9 cellular contexts compared by ENCODE assay signal in the genomic region with DNA sequence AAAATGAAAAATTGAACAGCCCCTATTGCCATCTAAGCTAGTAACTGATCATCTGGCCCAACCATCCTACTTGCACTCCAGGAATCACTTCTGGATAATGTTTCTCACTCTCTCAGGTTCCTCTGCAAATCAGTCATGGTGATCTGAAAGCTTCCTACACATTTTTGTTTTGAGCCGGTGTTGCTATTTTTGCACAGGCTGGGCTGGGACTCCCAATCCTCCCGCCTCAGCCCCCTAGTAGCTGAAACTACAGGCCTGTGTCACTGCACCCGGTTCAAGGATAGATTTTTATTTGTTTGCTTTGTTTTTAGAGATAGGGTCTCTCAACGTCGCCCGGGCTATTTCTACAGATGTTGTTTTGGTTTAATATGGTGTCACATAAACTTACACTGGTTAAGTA. TPM values are rescaled to one million over a fixed set of nuclear protein-coding genes. Genes with fewer than 3 reads are reported as not detected.
DNase-seq lines count a peak whose midpoint lies in the region; ATAC-seq and TF ChIP-seq lines count a peak whose summit lies in the region.
"Had no signal": no experiment of that assay in that cellular context is flagged by ENCODE, and none has a peak within 500 bp of the region (broad histone marks: within the 10 kb centered on the region; RNA-seq: fewer than 3 reads in every experiment).

No MANE protein-coding gene starts in this region.

- no peaks in the 10 kb centered on the region for H3K36me3 ChIP-seq in CD8-positive, alpha-beta memory T cell (ENCODE audit: insufficient read depth, low read length)
- H3K36me3 ChIP-seq in OCI-LY3 (replicated peaks; ENCODE audit: low read depth, low read length) (no peaks in the 10 kb centered on the region), WERI-Rb-1 (no peaks in the 10 kb centered on the region)

- TF ChIP-seq CTCF in OCI-LY3 (IDR thresholded peaks at IDR 0.05; ENCODE audit: low read depth, low read length): no peak
- no peak for TF ChIP-seq CTCF in WERI-Rb-1 (IDR thresholded peaks at IDR 0.05; ENCODE audit: low read depth, low read length)

- H2AFZ ChIP-seq in OCI-LY3 (ENCODE audit: low read depth, low read length): peak overlapping the region; percentile 70

- peaks cover 14% of the 10 kb centered on the region for H3K4me1 ChIP-seq in CD8-positive, alpha-beta memory T cell (ENCODE audit: insufficient read depth, low read length)
- H3K4me1 ChIP-seq in OCI-LY3 (ENCODE audit: low read length): peaks cover 25% of the 10 kb centered on the region

- peak overlapping the region; percentile 53 to 91 (median 86) for H3K27ac Mint-ChIP-seq in CD8-positive, alpha-beta memory T cell
- H3K27ac Mint-ChIP-seq in memory B cell: peak overlapping the region; percentile 100

- CTCF ChIA-PET in CD8-positive, alpha-beta memory T cell (lab: Charles Lee): interaction anchor here (1.2 to 2.6 kb wide), 3 partner anchors 13 to 376 kb away, joined by 3 to 14 read pairs (median 7); partner anchors contain the start of gene IVNS1ABP

- no peaks in the 10 kb centered on the region for H3K9me3 Mint-ChIP-seq in CD8-positive, alpha-beta memory T cell
- no peaks in the 10 kb centered on the region for H3K9me3 Mint-ChIP-seq in memory B cell

- ATAC-seq in GM21529 (IDR thresholded peaks at IDR 0.05; ENCODE audit: unreplicated experiment) (peak; percentile 35), memory B cell (ENCODE audit: low read depth) (no peak)

- H3K4me3 Mint-ChIP-seq in CD8-positive, alpha-beta memory T cell: peak overlapping the region; percentile 68 to 82 (median 78)
- peak overlapping the region; percentile 80 for H3K4me3 Mint-ChIP-seq in memory B cell

- H3K27me3 ChIP-seq in CD8-positive, alpha-beta memory T cell (ENCODE audit: insufficient read depth, low read length, poor library complexity, severe bottlenecking): no peaks in the 10 kb centered on the region
- no peaks in the 10 kb centered on the region for H3K27me3 ChIP-seq in OCI-LY3 (ENCODE audit: low read depth, low read length)
- H3K27me3 ChIP-seq in WERI-Rb-1 (ENCODE audit: insufficient read depth, low read depth, severe bottlenecking): no peaks in the 10 kb centered on the region

- H3K79me2 ChIP-seq in OCI-LY3 (ENCODE audit: low read length): no peaks in the 10 kb centered on the region

- no peak for DNase-seq in CD8-positive, alpha-beta memory T cell
- DNase-seq in memory B cell (ENCODE audit: low spot score in 2 of 2): no peak
- no peak for DNase-seq in WERI-Rb-1
- DNase-seq in putamen (ENCODE audit: low spot score): no peak
- no peak for DNase-seq in NCI-H146 treated with DMSO at 0.1 percent for 48 hours (lab: John Stamatoyannopoulos, UW; ENCODE audit: unreplicated experiment)
- no peak for DNase-seq in foreskin melanocyte
- DNase-seq: EL had no signal

- peak overlapping the region; percentile 72 for H3K9ac ChIP-seq in OCI-LY3 (ENCODE audit: low read length)

- H4K20me1 ChIP-seq in OCI-LY3 (ENCODE audit: insufficient read depth, low read length): no peaks in the 10 kb centered on the region

- peaks cover 2 to 17% (median 4%) of the 10 kb centered on the region in 3 donors for H3K36me3 Mint-ChIP-seq in CD8-positive, alpha-beta memory T cell
- no peaks in the 10 kb centered on the region for H3K36me3 Mint-ChIP-seq in memory B cell

- peak overlapping the region; percentile 88 for H3K4me2 ChIP-seq in OCI-LY3 (ENCODE audit: low read length)

- POLR2A ChIA-PET in CD8-positive, alpha-beta memory T cell (lab: Charles Lee): interaction anchor here (0.7 to 1.8 kb wide), 3 partner anchors 16 to 447 kb away, joined by 4 to 8 read pairs (median 4); partner anchors contain the start of gene IVNS1ABP

- H3K27ac ChIP-seq in CD8-positive, alpha-beta memory T cell (ENCODE audit: low read depth, low read length): no peak overlapping the region
- peak overlapping the region; percentile 83 for H3K27ac ChIP-seq in OCI-LY3 (ENCODE audit: low read length)
- H3K27ac ChIP-seq in WERI-Rb-1: no peak overlapping the region

- peaks cover 12 to 22% (median 17%) of the 10 kb centered on the region in 3 donors for H3K4me1 Mint-ChIP-seq in CD8-positive, alpha-beta memory T cell
- H3K4me1 Mint-ChIP-seq in memory B cell: peaks cover 11% of the 10 kb centered on the region

- H3K27me3 Mint-ChIP-seq in CD8-positive, alpha-beta memory T cell: peaks cover 10 to 39% of the 10 kb centered on the region in 2 donors
- H3K27me3 Mint-ChIP-seq in memory B cell: peaks cover 1% of the 10 kb centered on the region

- peak overlapping the region; percentile 53 for H3K4me3 ChIP-seq in CD8-positive, alpha-beta memory T cell (ENCODE audit: low read length)
- H3K4me3 ChIP-seq in OCI-LY3 (ENCODE audit: low read length): peak overlapping the region; percentile 72
- H3K4me3 ChIP-seq in WERI-Rb-1 (ENCODE audit: low read depth, low read length): no peak overlapping the region

- no peaks in the 10 kb centered on the region for H3K9me3 ChIP-seq in CD8-positive, alpha-beta memory T cell (ENCODE audit: low read length)
- H3K9me3 ChIP-seq in OCI-LY3 (ENCODE audit: insufficient read depth, low read length): no peaks in the 10 kb centered on the region
- no peaks in the 10 kb centered on the region for H3K9me3 ChIP-seq in WERI-Rb-1 (ENCODE audit: severe bottlenecking)

RNA-seq across cellular contexts. Expression of gene HMCN1, which starts 40.5 kb away (rescaled TPM):
- total RNA-seq in CD8-positive, alpha-beta memory T cell: under 1 TPM; 0.02 to 0.04 TPM
- not detected for polyA plus RNA-seq in CD8-positive, alpha-beta memory T cell
